Comparison of ENCODE assay signal across 8 cellular contexts in genomic region chr6:17281100-17281496, GRCh38. TPM values are rescaled to one million over a fixed set of nuclear protein-coding genes. Genes with fewer than 3 reads are reported as not detected.
DNase-seq lines count a peak whose midpoint lies in the region; TF ChIP-seq lines count a peak whose summit lies in the region.

Gene RBM24 (plus strand): TSS chr6:17281361. CDS start chr6:17281582, 221 bp downstream.

- TF ChIP-seq EP300 in ovary (IDR thresholded peaks at IDR 0.05), result no peak

- no peak for TF ChIP-seq POLR2A in ovary (IDR thresholded peaks at IDR 0.05)

- H3K9me3 ChIP-seq in adipocyte (ENCODE audit: control insufficient read depth, low read length) (no peaks in the 10 kb centered on the region), ovary (no peaks in the 10 kb centered on the region)

- H3K27me3 ChIP-seq in adipocyte (replicated peaks; ENCODE audit: control insufficient read depth, insufficient read depth, low read length), result no peaks in the 10 kb centered on the region
- no peaks in the 10 kb centered on the region for H3K27me3 ChIP-seq in ovary

- H3K36me3 ChIP-seq in adipocyte (ENCODE audit: control insufficient read depth, insufficient read depth, low read length, severe bottlenecking) (no peaks in the 10 kb centered on the region), ovary (no peaks in the 10 kb centered on the region)

- TF ChIP-seq CTCF in GM10266 (IDR thresholded peaks at IDR 0.05; ENCODE audit: control insufficient read depth, insufficient read depth, low read depth, missing control alignments) (no peak), ovary (IDR thresholded peaks at IDR 0.05) (no peak)

- H3K9ac ChIP-seq in adipocyte (ENCODE audit: low read length), result peak within 1 kb of the TSS; percentile 85

- peak within 1 kb of the TSS; percentile 68 to 72 for H3K27ac ChIP-seq in ovary

- DNase-seq in GM10266 (ENCODE audit: extremely low spot score) (peak; percentile 50), NCI-H526 (lab: John Stamatoyannopoulos, UW) (peak; percentile 41 to 75), adipocyte (ENCODE audit: low read depth) (peak; percentile 93), cardiac septum (ENCODE audit: low spot score) (no peak), ovary (peak; percentile 51 to 70 (median 66)), GDM1 (lab: John Stamatoyannopoulos, UW) (no peak), AML-193 (lab: John Stamatoyannopoulos, UW) (no peak), MV-4-11 (lab: John Stamatoyannopoulos, UW) (no peak)

- WGBS in ovary, 3 donors, result 0 to 2% (median 1%) methylated on average over 29 to 46 of the region's 46 CpGs

- intact Hi-C loops in cardiac septum (cut with DNase I) (loop anchor here (2.0 to 5.0 kb wide), 2 partner anchors 69 to 114 kb away; no protein-coding TSS in a partner anchor), ovary (cut with DNase I) (loop anchor here in 2 of 4 donors (10.0 kb wide), 2 partner anchors 114 to 304 kb away; partner anchors contain the start of gene CAP2 (in 1 of the 2))

- H3K4me1 ChIP-seq in adipocyte (ENCODE audit: control insufficient read depth, insufficient read depth, low read length), result peaks cover 29% of the 10 kb centered on the region
- peaks cover 4% of the 10 kb centered on the region for H3K4me1 ChIP-seq in ovary (ENCODE audit: insufficient read depth)

- peak within 1 kb of the TSS; percentile 91 for H3K4me3 ChIP-seq in adipocyte (ENCODE audit: low read length)
- peak within 1 kb of the TSS; percentile 53 for H3K4me3 ChIP-seq in ovary

RNA-seq across cellular contexts. Expression of gene RBM24, which starts in this region (rescaled TPM):
- total RNA-seq in cardiac septum (221 TPM), ovary (1 to 10 TPM; 1.1 to 6.5 (median 2.0) TPM)
- polyA plus RNA-seq in ovary, result 1 to 10 TPM; 1.2 to 3.5 TPM

Comparison
In these comparisons a context has a peak if more than half of its experiments do, and no peak if none do; other contexts are left out.
1. RNA of gene RBM24 (total RNA-seq): 221 TPM in cardiac septum (single experiment); 1.1 to 6.5 TPM in ovary; every median in the first group is over 10 times any median in the second.
2. DNase-seq: peak in GM10266 (single experiment), NCI-H526 (2 of 2), adipocyte (single experiment) and ovary (5 of 5); none in cardiac septum (single experiment), GDM1 (single experiment), AML-193 (0 of 2) and MV-4-11 (single experiment).